8 cellular contexts compared by ENCODE assay signal in the genomic region with DNA sequence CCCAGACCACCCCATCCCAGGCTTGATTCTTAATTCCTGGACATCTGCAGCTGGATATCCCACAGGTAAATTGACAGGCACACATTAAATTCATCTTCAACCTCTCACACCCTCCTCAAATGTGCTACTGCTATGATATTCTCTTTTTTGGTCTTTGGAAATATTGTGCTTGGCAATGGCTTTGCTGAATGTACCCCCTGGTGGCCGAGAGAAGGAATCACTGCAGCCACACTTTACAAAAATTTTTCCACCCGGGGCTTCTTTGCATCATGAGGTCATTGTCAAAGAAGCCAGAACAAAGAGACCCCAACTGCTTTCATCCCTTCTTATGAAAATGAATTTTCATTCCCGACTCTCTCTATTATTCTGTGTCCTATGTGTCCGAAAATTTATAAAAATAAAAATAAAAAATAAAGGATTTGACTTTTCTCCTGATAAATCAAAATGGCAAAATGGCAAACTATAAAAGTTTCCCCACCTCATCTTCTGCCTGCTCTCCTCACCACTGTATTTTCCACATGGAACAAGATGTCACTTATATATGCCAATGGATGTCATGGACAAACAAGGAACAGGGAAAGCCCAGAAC. TPM values are rescaled to one million over a fixed set of nuclear protein-coding genes. Genes with fewer than 3 reads are reported as not detected.
DNase-seq lines count a peak whose midpoint lies in the region; ATAC-seq, FAIRE-seq and TF ChIP-seq lines count a peak whose summit lies in the region.

No MANE protein-coding gene starts in this region.

- H3K9me3 ChIP-seq in body of pancreas: no peaks in the 10 kb centered on the region
- no peaks in the 10 kb centered on the region for H3K9me3 ChIP-seq in lower lobe of right lung

- no peak for TF ChIP-seq POLR2A in body of pancreas (IDR thresholded peaks at IDR 0.05)

- H3K27ac ChIP-seq in body of pancreas (no peak overlapping the region), lower lobe of right lung (no peak overlapping the region)

- H3K4me3 ChIP-seq in body of pancreas: no peak overlapping the region
- no peak overlapping the region for H3K4me3 ChIP-seq in lower lobe of right lung

- WGBS in body of pancreas, 2 donors: 4 to 6% methylated on average over 4 of the region's 4 CpGs

- no peak for FAIRE-seq in RCC 7860 (lab: Jason Lieb, UNC)

- no peaks in the 10 kb centered on the region for H3K27me3 ChIP-seq in body of pancreas
- peaks cover 3% of the 10 kb centered on the region for H3K27me3 ChIP-seq in lower lobe of right lung (ENCODE audit: low read depth)

- intact Hi-C loops in body of pancreas (cut with DNase I) (no loop called here), lower lobe of right lung (cut with DNase I) (no loop called here)

- H3K4me1 ChIP-seq in body of pancreas (no peaks in the 10 kb centered on the region), lower lobe of right lung (no peaks in the 10 kb centered on the region)

- H3K36me3 ChIP-seq in body of pancreas (replicated peaks in 1 of 2; ENCODE audit: insufficient read depth in 1 of 2, low read depth in 2 of 2) (no peaks in the 10 kb centered on the region), lower lobe of right lung (no peaks in the 10 kb centered on the region)

- ATAC-seq in GM19468 (IDR thresholded peaks at IDR 0.05; ENCODE audit: extremely low read depth, unreplicated experiment) (peak; percentile 66), body of pancreas (peak; percentile 42), lower lobe of right lung (peak in 1 of 2 donors; percentile 47), GM21447 (IDR thresholded peaks at IDR 0.05; ENCODE audit: unreplicated experiment) (no peak), GM21723 (IDR thresholded peaks at IDR 0.05; ENCODE audit: unreplicated experiment) (no peak)

- TF ChIP-seq CTCF in body of pancreas (IDR thresholded peaks at IDR 0.05) (peak; percentile 59 to 73 (median 66)), lower lobe of right lung (IDR thresholded peaks at IDR 0.05) (peak; percentile 72)

- peak; percentile 67 for DNase-seq in DMS53 (lab: John Stamatoyannopoulos, UW)
- peak; percentile 21 for DNase-seq in M059J (ENCODE audit: low read depth)
- peak in 1 of 4 donors; percentile 19 for DNase-seq in body of pancreas
- no peak for DNase-seq in lower lobe of right lung
- DNase-seq in RCC 7860 (ENCODE audit: low spot score): no peak

RNA-seq across cellular contexts. Expression of gene CYB5R2, which starts 15.0 kb away (rescaled TPM):
- total RNA-seq in M059J (2014; rRNA removed; shearing (Covaris generic)): 5.8 and 6.4 TPM in 2 replicates
- total RNA-seq in body of pancreas: 1 to 10 TPM in 1 of 2 donors, not detected in 1; 1.3 TPM
- total RNA-seq in lower lobe of right lung: 16.0 TPM

RNA-seq across cellular contexts. Expression of gene OVCH2, which starts 17.9 kb away (rescaled TPM):
- 0.57 TPM in 1 of 2 replicates, not detected in the other for total RNA-seq in M059J (2014; rRNA removed; shearing (Covaris generic))
- not detected for total RNA-seq in body of pancreas
- total RNA-seq in lower lobe of right lung: 7.4 TPM

Comparison
In these comparisons a context has a peak if more than half of its experiments do, and no peak if none do; other contexts are left out.
1. DNase-seq: peak in DMS53 (single experiment) and M059J (single experiment); none in lower lobe of right lung (single experiment) and RCC 7860 (single experiment).
2. ATAC-seq: peak in GM19468 (single experiment) and body of pancreas (single experiment); none in GM21447 (single experiment) and GM21723 (single experiment).